In genomic region chr5:159894149-159894720, GRCh38 we compare ENCODE assay signal across 18 cellular contexts. TPM values are rescaled to one million over a fixed set of nuclear protein-coding genes. Genes with fewer than 3 reads are reported as not detected.
"Had no signal": no experiment of that assay in that cellular context is flagged by ENCODE, and none has a peak within 500 bp of the region (broad histone marks: within the 10 kb centered on the region; RNA-seq: fewer than 3 reads in every experiment).

No MANE protein-coding gene starts in this region.

- H3K36me3 ChIP-seq: left ventricle myocardium inferior, neutrophil had no signal

- H3K27ac ChIP-seq: left ventricle myocardium inferior, neutrophil had no signal

- H3K9me3 ChIP-seq: left ventricle myocardium inferior, neutrophil had no signal

- DNase-seq: activated CD4-positive, alpha-beta memory T cell treated with anti-CD3 and anti-CD28 coated beads, Interleukin-2, amount 10 ng/mL, durations not matched to agents 7 days and 5 days; activated CD4-positive, alpha-beta T cell treated with anti-CD3 and anti-CD28 coated beads for 4 hours; activated effector memory CD4-positive, alpha-beta T cell treated with Interleukin-2 at 50 U/mL for 16 hours; activated naive CD4-positive, alpha-beta T cell treated with anti-CD3 and anti-CD28 coated beads, Interleukin-2, amount 50 U/mL, for 16 hours; activated T-cell treated with anti-CD3 and anti-CD28 coated beads, Interleukin-2, amount 50 U/mL, for 4 hours; effector CD4-positive, alpha-beta T cell; hippocampal formation; kidney; left ventricle myocardium inferior; naive thymus-derived CD8-positive, alpha-beta T cell; small intestine; stimulated activated CD4-positive, alpha-beta T cell treated with anti-CD3 and anti-CD28 coated beads, Interleukin-4, amount 100 ng/mL, for 4 hours; stimulated activated CD8-positive, alpha-beta memory T cell treated with anti-CD3 and anti-CD28 coated beads, Interleukin-4, amount 100 ng/mL, for 48 hours; stimulated activated naive CD8-positive, alpha-beta T cell treated with anti-CD3 and anti-CD28 coated beads, Interleukin-15, Interleukin-2, amounts not matched to agents 100 U/mL and 50 U/mL, for 24 hours; SW 1271 had no signal

- ATAC-seq: activated T-cell treated with anti-CD3 and anti-CD28 coated beads, Interleukin-2, amount 50 U/mL, for 4 hours; naive thymus-derived CD8-positive, alpha-beta T cell; stimulated activated naive CD8-positive, alpha-beta T cell treated with anti-CD3 and anti-CD28 coated beads, Interleukin-15, Interleukin-2, amounts not matched to agents 100 U/mL and 50 U/mL, for 24 hours; WTC11 had no signal

- H3K27me3 ChIP-seq: neutrophil had no signal

- H3K4me3 ChIP-seq: left ventricle myocardium inferior had no signal

RNA-seq across cellular contexts. Expression of gene ADRA1B, which starts 22.0 kb away (rescaled TPM):
- total RNA-seq: activated CD4-positive, alpha-beta memory T cell treated with anti-CD3 and anti-CD28 coated beads, Interleukin-2, amount 10 ng/mL, durations not matched to agents 7 days and 5 days; naive thymus-derived CD8-positive, alpha-beta T cell; T-helper 2 cell treated with Interferon-gamma antibody and Interleukin-4, amounts not matched to agents 100 ng/mL and 5 ng/mL, for 36 hours had no signal
- polyA plus RNA-seq: naive thymus-derived CD8-positive, alpha-beta T cell had no signal
